27 cellular contexts compared by ENCODE assay signal in genomic region chr3:148477375-148477774, GRCh38.
"Had no signal": no experiment of that assay in that cellular context is flagged by ENCODE, and none has a peak within 500 bp of the region (broad histone marks: within the 10 kb centered on the region; RNA-seq: fewer than 3 reads in every experiment).

No MANE protein-coding gene starts in this region.

- FAIRE-seq: urothelium cell line had no signal

- H3K36me3 ChIP-seq: stomach, suprapubic skin, thoracic aorta, thyroid gland, tibial artery, tibial nerve, transverse colon, upper lobe of left lung, upper lobe of right lung, uterus, vagina had no signal

- H3K4me3 ChIP-seq: stomach, suprapubic skin, testis, thoracic aorta, thyroid gland, tibial artery, tibial nerve, transverse colon, upper lobe of left lung, upper lobe of right lung, uterus, vagina had no signal

- DNase-seq: stimulated activated CD4-positive, alpha-beta T cell treated with anti-CD3 and anti-CD28 coated beads, Interleukin-2, amount 100 ng/mL, for 48 hours; stimulated activated CD4-positive, alpha-beta T cell treated with anti-CD3 and anti-CD28 coated beads, Interleukin-4, amount 100 ng/mL, for 1 hour; stimulated activated CD4-positive, alpha-beta T cell treated with anti-CD3 and anti-CD28 coated beads, Interleukin-4, amount 100 ng/mL, for 24 hours; stimulated activated CD4-positive, alpha-beta T cell treated with anti-CD3 and anti-CD28 coated beads, Interleukin-4, amount 100 ng/mL, for 4 hours; stimulated activated CD8-positive, alpha-beta memory T cell treated with anti-CD3 and anti-CD28 coated beads, Interleukin-4, amount 100 ng/mL, for 48 hours; stimulated activated naive B cell treated with anti-CD40 and anti-IgM and Interleukin-4, amounts not matched to agents 10 μg/mL and 1 μg/mL and 100 μg/mL, for 72 hours; stimulated activated naive CD4-positive, alpha-beta T cell; stimulated activated naive CD4-positive, alpha-beta T cell treated with Interleukin-2 at 50 U/mL for 16 hours; stimulated activated naive CD8-positive, alpha-beta T cell treated with anti-CD3 and anti-CD28 coated beads, Interleukin-15, amount 100 ng/mL, for 72 hours; stimulated activated naive CD8-positive, alpha-beta T cell treated with anti-CD3 and anti-CD28 coated beads, Interleukin-15, Interleukin-2, amounts not matched to agents 100 U/mL and 50 U/mL, for 24 hours; stomach; substantia nigra; testis; thyroid gland; tibial artery; transverse colon; trophoblast cell; upper lobe of right lung; uterus had no signal

- H3K27me3 ChIP-seq: stomach, suprapubic skin, testis, thyroid gland, tibial artery, tibial nerve, transverse colon, upper lobe of left lung, upper lobe of right lung, uterus, vagina had no signal

- H3K4me1 ChIP-seq: stomach, suprapubic skin, testis, thyroid gland, tibial artery, tibial nerve, transverse colon, upper lobe of left lung, upper lobe of right lung, uterus, vagina had no signal

- H3K9me3 ChIP-seq: suprapubic skin, testis, thyroid gland, upper lobe of left lung, upper lobe of right lung, uterus, vagina had no signal

- ATAC-seq: stimulated activated effector memory CD8-positive, alpha-beta T cell treated with anti-CD3 and anti-CD28 coated beads, Interleukin-12 subunit alpha, Interleukin-12 subunit beta, amount 100 ng/mL, for 72 hours; stimulated activated memory B cell treated with anti-CD40 and anti-IgM and Interleukin-4, amounts not matched to agents 10 μg/mL and 1 μg/mL and 100 μg/mL, for 72 hours; stimulated activated naive B cell treated with anti-CD40 and anti-IgM and Interleukin-4, amounts not matched to agents 10 μg/mL and 1 μg/mL and 100 μg/mL, for 72 hours; stimulated activated naive CD8-positive, alpha-beta T cell treated with anti-CD3 and anti-CD28 coated beads, Interleukin-15, amount 100 ng/mL, for 72 hours; stimulated activated naive CD8-positive, alpha-beta T cell treated with anti-CD3 and anti-CD28 coated beads, Interleukin-15, Interleukin-2, amounts not matched to agents 100 U/mL and 50 U/mL, for 24 hours; upper lobe of right lung had no signal

- H3K27ac ChIP-seq: stomach, suprapubic skin, testis, thoracic aorta, thyroid gland, tibial artery, tibial nerve, transverse colon, upper lobe of left lung, upper lobe of right lung, uterus, vagina had no signal
